16 cellular contexts compared by ENCODE assay signal in the genomic region with DNA sequence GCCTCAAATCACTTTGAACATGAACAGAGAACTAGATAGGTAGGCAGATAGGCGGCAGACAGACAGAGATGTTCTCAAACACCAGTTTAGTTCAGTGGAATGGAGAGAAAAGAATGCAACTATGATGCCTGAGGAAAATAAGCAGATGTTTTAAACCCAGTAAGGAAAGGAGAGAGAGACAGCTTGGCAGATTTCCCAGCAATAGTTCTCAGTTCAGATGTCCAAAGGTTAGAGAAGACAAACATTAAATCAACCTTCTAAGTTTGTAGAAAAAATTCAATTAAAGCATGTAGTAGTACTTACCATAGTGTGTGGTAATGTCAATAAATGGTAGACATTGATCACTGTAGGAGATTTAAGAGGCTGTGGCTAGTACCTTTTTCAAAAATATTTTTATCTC.
DNase-seq lines count a peak whose midpoint lies in the region; ATAC-seq and TF ChIP-seq lines count a peak whose summit lies in the region.
"Had no signal": no experiment of that assay in that cellular context is flagged by ENCODE, and none has a peak within 500 bp of the region (broad histone marks: within the 10 kb centered on the region; RNA-seq: fewer than 3 reads in every experiment).

No MANE protein-coding gene starts in this region.

- peak; percentile 33 for ATAC-seq in IMR-90 (ENCODE audit: low read depth)
- ATAC-seq in HG03097 (IDR thresholded peaks at IDR 0.05; ENCODE audit: low FRiP score, unreplicated experiment): no peak
- no peak for ATAC-seq in activated CD8-positive, alpha-beta T cell treated with anti-CD3 and anti-CD28 coated beads, Interleukin-2, amount 10 ng/mL, durations not matched to agents 7 days and 5 days
- ATAC-seq: stimulated activated naive B cell treated with anti-CD40 and anti-IgM and Interleukin-4, amounts not matched to agents 10 μg/mL and 1 μg/mL and 100 μg/mL, for 72 hours had no signal

- H2BK120ac ChIP-seq in IMR-90 (ENCODE audit: low read depth, low read length): no peak overlapping the region

- H3K4me1 ChIP-seq in IMR-90 (ENCODE audit: control insufficient read depth, insufficient read depth, low read length): peaks cover 2% of the 10 kb centered on the region
- H3K4me1 ChIP-seq in ascending aorta: peaks cover 0 to 2% of the 10 kb centered on the region in 2 donors
- H3K4me1 ChIP-seq: BLaER1 had no signal

- no peak overlapping the region for H2AK9ac ChIP-seq in IMR-90 (replicated peaks; ENCODE audit: low read depth, low read length, poor library complexity)

- no peaks in the 10 kb centered on the region for H4K20me1 ChIP-seq in IMR-90 (ENCODE audit: insufficient read depth, low read length)
- H4K20me1 ChIP-seq: BLaER1 had no signal

- DNase-seq in AG08395 (ENCODE audit: low spot score): peak; percentile 44
- peak; percentile 86 for DNase-seq in IMR-90
- DNase-seq in brain microvascular endothelial cell: peak; percentile 77
- DNase-seq in left kidney (ENCODE audit: low read depth, low spot score): peak; percentile 47
- DNase-seq in ascending aorta (ENCODE audit: low spot score in 2 of 2): no peak
- DNase-seq in cortex of kidney (lab: John Stamatoyannopoulos, UW): no peak
- DNase-seq in activated CD8-positive, alpha-beta T cell treated with anti-CD3 and anti-CD28 coated beads, Interleukin-2, amount 10 ng/mL, durations not matched to agents 7 days and 5 days: no peak
- DNase-seq: activated B cell treated with CpG ODN at 0.5 μM for 24 hours; erythroblast; MV-4-11; NCI-H748 treated with DMSO at 0.1 percent for 48 hours; stimulated activated naive B cell treated with anti-CD40 and anti-IgM and Interleukin-4, amounts not matched to agents 10 μg/mL and 1 μg/mL and 100 μg/mL, for 72 hours had no signal

- no peak overlapping the region for H2BK5ac ChIP-seq in IMR-90 (ENCODE audit: low read depth, low read length, poor library complexity, severe bottlenecking)

- H3K27ac ChIP-seq in IMR-90 (ENCODE audit: insufficient read depth, low read length) (no peak overlapping the region), brain microvascular endothelial cell (no peak overlapping the region), ascending aorta (no peak overlapping the region)
- H3K27ac ChIP-seq: BLaER1, cardiac muscle cell had no signal

- no peak overlapping the region for H3K9ac ChIP-seq in IMR-90 (ENCODE audit: low read depth, low read length)
- H3K9ac ChIP-seq: BLaER1 had no signal

- H2AK5ac ChIP-seq in IMR-90 (ENCODE audit: low read depth, low read length): no peak overlapping the region

- H3K27me3 ChIP-seq in IMR-90 (ENCODE audit: control insufficient read depth, insufficient read depth, low read length) (no peaks in the 10 kb centered on the region), brain microvascular endothelial cell (replicated peaks) (no peaks in the 10 kb centered on the region), ascending aorta (no peaks in the 10 kb centered on the region)
- H3K27me3 ChIP-seq: BLaER1, cardiac muscle cell had no signal

- H3K9me3 ChIP-seq in IMR-90 (ENCODE audit: control insufficient read depth, insufficient read depth, low read length): no peaks in the 10 kb centered on the region
- no peaks in the 10 kb centered on the region for H3K9me3 ChIP-seq in ascending aorta

- no peak overlapping the region for H3K4me2 ChIP-seq in IMR-90 (ENCODE audit: low read depth, low read length)
- H3K4me2 ChIP-seq: BLaER1 had no signal

- CTCF ChIA-PET in IMR-90 (lab: Yijun Ruan, JAX): interaction anchor here (1.3 kb wide), 1 partner anchor 213 kb away, joined by 3 read pairs; no protein-coding TSS in a partner anchor
- CTCF ChIA-PET in activated CD8-positive, alpha-beta T cell treated with anti-CD3 and anti-CD28 coated beads, Interleukin-2, amount 10 ng/mL, durations not matched to agents 7 days and 5 days (lab: Charles Lee): no interaction called here

- no TSS peak for BruUV-seq in IMR-90 (replicated peaks; lab: Mats Ljungman, UMichigan)

- H4K8ac ChIP-seq in IMR-90 (ENCODE audit: low read depth in 2 of 2, low read length in 2 of 2): no peak overlapping the region

- H3K9me3 Mint-ChIP-seq in activated CD8-positive, alpha-beta T cell treated with anti-CD3 and anti-CD28 coated beads, Interleukin-2, amount 10 ng/mL, durations not matched to agents 7 days and 5 days (ENCODE audit: insufficient read depth): no peaks in the 10 kb centered on the region
- H3K9me3 Mint-ChIP-seq: activated B cell treated with CpG ODN at 0.5 μM for 24 hours; neural crest cell; stimulated activated naive B cell treated with anti-CD40 and anti-IgM and Interleukin-4, amounts not matched to agents 10 μg/mL and 1 μg/mL and 100 μg/mL, for 72 hours had no signal

- H3K4me3 Mint-ChIP-seq in activated CD8-positive, alpha-beta T cell treated with anti-CD3 and anti-CD28 coated beads, Interleukin-2, amount 10 ng/mL, durations not matched to agents 7 days and 5 days: no peak overlapping the region
- H3K4me3 Mint-ChIP-seq: activated B cell treated with CpG ODN at 0.5 μM for 24 hours; neural crest cell; stimulated activated naive B cell treated with anti-CD40 and anti-IgM and Interleukin-4, amounts not matched to agents 10 μg/mL and 1 μg/mL and 100 μg/mL, for 72 hours had no signal

- H2BK15ac ChIP-seq in IMR-90 (ENCODE audit: low read depth, low read length): no peak overlapping the region

- H3K23ac ChIP-seq in IMR-90 (ENCODE audit: low read depth, low read length): no peak overlapping the region

- no peak overlapping the region for H2AFZ ChIP-seq in IMR-90 (replicated peaks; ENCODE audit: low read length, poor library complexity)

- no peak for TF ChIP-seq POLR2A in IMR-90 (IDR thresholded peaks at IDR 0.05; ENCODE audit: low read depth, low read length)

- POLR2A ChIA-PET in IMR-90 (lab: Charles Lee; ENCODE audit: unreplicated experiment): no interaction called here
- POLR2A ChIA-PET in activated CD8-positive, alpha-beta T cell treated with anti-CD3 and anti-CD28 coated beads, Interleukin-2, amount 10 ng/mL, durations not matched to agents 7 days and 5 days (lab: Charles Lee): no interaction called here

- H3K79me1 ChIP-seq in IMR-90 (ENCODE audit: low read depth in 1 of 2, low read length in 2 of 2): peaks cover 0 to 5% of the 10 kb centered on the region in 2 experiments; a peak in 1 of 4 replicates

- no peak overlapping the region for H3K18ac ChIP-seq in IMR-90 (ENCODE audit: low read depth, low read length)

- H3K36me3 Mint-ChIP-seq in activated CD8-positive, alpha-beta T cell treated with anti-CD3 and anti-CD28 coated beads, Interleukin-2, amount 10 ng/mL, durations not matched to agents 7 days and 5 days (ENCODE audit: low read depth): no peaks in the 10 kb centered on the region
- H3K36me3 Mint-ChIP-seq: stimulated activated naive B cell treated with anti-CD40 and anti-IgM and Interleukin-4, amounts not matched to agents 10 μg/mL and 1 μg/mL and 100 μg/mL, for 72 hours had no signal

- no peak overlapping the region for H2BK20ac ChIP-seq in IMR-90 (ENCODE audit: low read depth, low read length)

- H3K56ac ChIP-seq in IMR-90 (ENCODE audit: extremely low read depth, insufficient read depth, low read length): no peak overlapping the region

- peaks cover 7% of the 10 kb centered on the region for H3K27me3 Mint-ChIP-seq in activated CD8-positive, alpha-beta T cell treated with anti-CD3 and anti-CD28 coated beads, Interleukin-2, amount 10 ng/mL, durations not matched to agents 7 days and 5 days (ENCODE audit: low read depth)

- in situ Hi-C loops in IMR-90 (cut with MboI; ENCODE audit: low sequenced_read_pairs) (loop anchor here (5.0 kb wide), 1 partner anchor 213 kb away; no protein-coding TSS in a partner anchor), brain microvascular endothelial cell (cut with HindIII; ENCODE audit: low pct_ligation_motif_present, low sequenced_read_pairs) (no loop called here)

- WGBS in IMR-90 (ENCODE audit: extremely low coverage in 2 of 2, insufficient read length in 1 of 2), 2 experiments: no CpG with 5 or more reads among the region's 1 CpG

- intact Hi-C loops in IMR-90 (cut with micrococcal nuclease) (loop anchor here (5.0 kb wide), 1 partner anchor 98 kb away; no protein-coding TSS in a partner anchor), ascending aorta (cut with DNase I) (loop anchor here (10.0 kb wide), 1 partner anchor 246 kb away; no protein-coding TSS in a partner anchor)

- H3K4me1 Mint-ChIP-seq in activated CD8-positive, alpha-beta T cell treated with anti-CD3 and anti-CD28 coated beads, Interleukin-2, amount 10 ng/mL, durations not matched to agents 7 days and 5 days (ENCODE audit: low read depth): no peaks in the 10 kb centered on the region
- H3K4me1 Mint-ChIP-seq: activated B cell treated with CpG ODN at 0.5 μM for 24 hours; neural crest cell; stimulated activated naive B cell treated with anti-CD40 and anti-IgM and Interleukin-4, amounts not matched to agents 10 μg/mL and 1 μg/mL and 100 μg/mL, for 72 hours had no signal

- dilution Hi-C loops in IMR-90 (cut with HindIII; ENCODE audit: low sequenced_read_pairs, unreplicated experiment): no loop called here

- H4K91ac ChIP-seq in IMR-90 (ENCODE audit: insufficient read depth, low read depth, low read length): no peak overlapping the region

- H3K36me3 ChIP-seq in IMR-90 (ENCODE audit: control insufficient read depth, insufficient read depth, low read length): no peaks in the 10 kb centered on the region
- H3K36me3 ChIP-seq in brain microvascular endothelial cell (replicated peaks): no peaks in the 10 kb centered on the region
- no peaks in the 10 kb centered on the region for H3K36me3 ChIP-seq in ascending aorta
- H3K36me3 ChIP-seq: BLaER1, cardiac muscle cell had no signal

- H4K5ac ChIP-seq in IMR-90 (ENCODE audit: low read depth, low read length): no peak overlapping the region

- TF ChIP-seq RAD21 in IMR-90 (IDR thresholded peaks at IDR 0.05; ENCODE audit: low read length): no peak

- no peaks in the 10 kb centered on the region; the same call in 1 of the 2 replicates for H3K9me1 ChIP-seq in IMR-90 (ENCODE audit: insufficient read depth, low read length)

- TF ChIP-seq CTCF in IMR-90 (conservative IDR thresholded peaks at IDR 0.05; ENCODE audit: low read depth, low read length) (no peak), brain microvascular endothelial cell (IDR thresholded peaks at IDR 0.05; ENCODE audit: low read depth, low read length, missing control alignments) (no peak), ascending aorta (IDR thresholded peaks at IDR 0.05) (no peak)

- no peak overlapping the region for H3K27ac Mint-ChIP-seq in activated CD8-positive, alpha-beta T cell treated with anti-CD3 and anti-CD28 coated beads, Interleukin-2, amount 10 ng/mL, durations not matched to agents 7 days and 5 days
- H3K27ac Mint-ChIP-seq: activated B cell treated with CpG ODN at 0.5 μM for 24 hours; stimulated activated naive B cell treated with anti-CD40 and anti-IgM and Interleukin-4, amounts not matched to agents 10 μg/mL and 1 μg/mL and 100 μg/mL, for 72 hours had no signal

- no peak overlapping the region for H3K14ac ChIP-seq in IMR-90 (replicated peaks; ENCODE audit: low read depth, low read length)

- H3K4me3 ChIP-seq in IMR-90 (ENCODE audit: insufficient read depth, low read depth, low read length): no peak overlapping the region
- H3K4me3 ChIP-seq in brain microvascular endothelial cell (ENCODE audit: low read depth, low read length): no peak overlapping the region
- no peak overlapping the region for H3K4me3 ChIP-seq in ascending aorta
- H3K4me3 ChIP-seq: BLaER1, cardiac muscle cell had no signal

- no peak overlapping the region for H3K4ac ChIP-seq in IMR-90 (ENCODE audit: low read depth, low read length)

Comparison
In these comparisons a context has a peak if more than half of its experiments do, and no peak if none do; other contexts are left out.
1. DNase-seq: peak in AG08395 (single experiment), IMR-90 (single experiment), brain microvascular endothelial cell (single experiment) and left kidney (single experiment); none in ascending aorta (0 of 2), cortex of kidney (single experiment) and activated CD8-positive, alpha-beta T cell treated with anti-CD3 and anti-CD28 coated beads, Interleukin-2, amount 10 ng/mL, durations not matched to agents 7 days and 5 days (single experiment).